ENCODE assay signal across 29 cellular contexts in genomic region chr6:13113956-13114593, GRCh38.
DNase-seq lines count a peak whose midpoint lies in the region; ATAC-seq and TF ChIP-seq lines count a peak whose summit lies in the region.
"Had no signal": no experiment of that assay in that cellular context is flagged by ENCODE, and none has a peak within 500 bp of the region (broad histone marks: within the 10 kb centered on the region; RNA-seq: fewer than 3 reads in every experiment).

No MANE protein-coding gene starts in this region.

- H3K4me3 Mint-ChIP-seq in GM23338 (no peak overlapping the region), mesothelial cell of epicardium (peak overlapping the region; percentile 3)
- H3K4me3 Mint-ChIP-seq: activated CD8-positive, alpha-beta T cell treated with anti-CD3 and anti-CD28 coated beads, Interleukin-2, amount 10 ng/mL, durations not matched to agents 7 days and 5 days; endodermal cell; memory B cell; naive thymus-derived CD4-positive, alpha-beta T cell; stimulated activated memory B cell treated with anti-CD40 and anti-IgM and Interleukin-4, amounts not matched to agents 10 μg/mL and 1 μg/mL and 100 μg/mL, for 72 hours had no signal

- peak; percentile 50 for ATAC-seq in GM23338
- no peak for ATAC-seq in GM18858 (IDR thresholded peaks at IDR 0.05; ENCODE audit: unreplicated experiment)
- ATAC-seq in GM19328 (IDR thresholded peaks at IDR 0.05; ENCODE audit: unreplicated experiment), result no peak
- ATAC-seq: activated CD8-positive, alpha-beta T cell treated with anti-CD3 and anti-CD28 coated beads, Interleukin-2, amount 10 ng/mL, durations not matched to agents 7 days and 5 days; naive thymus-derived CD4-positive, alpha-beta T cell; stimulated activated memory B cell treated with anti-CD40 and anti-IgM and Interleukin-4, amounts not matched to agents 10 μg/mL and 1 μg/mL and 100 μg/mL, for 72 hours had no signal

- H3K4me2 ChIP-seq in BLaER1, result peak overlapping the region; percentile 37
- no peak overlapping the region for H3K4me2 ChIP-seq in GM23338

- H3K4me1 Mint-ChIP-seq in GM23338, result peaks cover 26% of the 10 kb centered on the region
- H3K4me1 Mint-ChIP-seq in mesothelial cell of epicardium, result peaks cover 29% of the 10 kb centered on the region
- H3K4me1 Mint-ChIP-seq: naive thymus-derived CD4-positive, alpha-beta T cell had no signal

- no peaks in the 10 kb centered on the region for H3K36me3 ChIP-seq in BLaER1
- H3K36me3 ChIP-seq in GM23338 (ENCODE audit: insufficient read depth), result no peaks in the 10 kb centered on the region
- H3K36me3 ChIP-seq: brain microvascular endothelial cell, spleen, suprapubic skin, vagina had no signal

- H4K20me1 ChIP-seq in BLaER1, result no peaks in the 10 kb centered on the region
- H4K20me1 ChIP-seq in GM23338 (replicated peaks; ENCODE audit: insufficient read depth), result no peaks in the 10 kb centered on the region

- H3K9me3 ChIP-seq in BLaER1, result peaks cover 12% of the 10 kb centered on the region
- H3K9me3 ChIP-seq: suprapubic skin, vagina had no signal

- H3K36me3 Mint-ChIP-seq in GM23338 (ENCODE audit: low read depth) (peaks cover 8% of the 10 kb centered on the region; the same call in 2 of the 3 replicates), mesothelial cell of epicardium (no peaks in the 10 kb centered on the region)

- H3F3A ChIP-seq in GM23338 (replicated peaks; ENCODE audit: low read depth), result no peaks in the 10 kb centered on the region

- peaks cover 9% of the 10 kb centered on the region for H3K4me1 ChIP-seq in BLaER1
- peaks cover 16% of the 10 kb centered on the region for H3K4me1 ChIP-seq in GM23338 (ENCODE audit: insufficient read depth)

- H3K27me3 Mint-ChIP-seq in GM23338 (ENCODE audit: insufficient read depth, low read depth, poor library complexity), result no peaks in the 10 kb centered on the region
- H3K27me3 Mint-ChIP-seq in mesothelial cell of epicardium (ENCODE audit: low read depth), result peaks cover 20% of the 10 kb centered on the region

- no peak overlapping the region for H2AFZ ChIP-seq in GM23338

- DNase-seq in GM23338 (ENCODE audit: low spot score) (no peak), fibroblast of pulmonary artery (ENCODE audit: low read depth) (peak; percentile 4), mesothelial cell of epicardium (ENCODE audit: low spot score in 2 of 2, unreplicated experiment in 2 of 2) (no peak), NCI-H2029 treated with DMSO at 0.1 percent for 48 hours (lab: John Stamatoyannopoulos, UW) (no peak)
- no peak for DNase-seq in effector CD8-positive, alpha-beta T cell (lab: John Stamatoyannopoulos, UW)
- DNase-seq: activated CD4-positive, CD25-positive, alpha-beta regulatory T cell treated with anti-CD3 and anti-CD28 coated beads, Interleukin-2, amount 50 U/mL, for 72 hours; activated CD8-positive, alpha-beta T cell treated with anti-CD3 and anti-CD28 coated beads, Interleukin-2, amount 10 ng/mL, durations not matched to agents 7 days and 5 days; activated gamma-delta T cell; brain microvascular endothelial cell; C1 segment of cervical spinal cord; cortex of kidney; endodermal cell; HCEC 1CT; naive thymus-derived CD4-positive, alpha-beta T cell; NCI-H1092; NCI-H2029; NCI-H345; right cardiac atrium; SHP77 treated with DMSO at 0.1 percent for 48 hours; spleen; stimulated activated CD4-positive, alpha-beta T cell treated with anti-CD3 and anti-CD28 coated beads, Interleukin-2, amount 100 ng/mL, for 48 hours; T-helper 1 cell had no signal

- H3K27ac Mint-ChIP-seq in GM23338 (no peak overlapping the region), mesothelial cell of epicardium (peak overlapping the region; percentile 85)
- H3K27ac Mint-ChIP-seq: activated CD8-positive, alpha-beta T cell treated with anti-CD3 and anti-CD28 coated beads, Interleukin-2, amount 10 ng/mL, durations not matched to agents 7 days and 5 days; endodermal cell; memory B cell; naive thymus-derived CD4-positive, alpha-beta T cell; stimulated activated memory B cell treated with anti-CD40 and anti-IgM and Interleukin-4, amounts not matched to agents 10 μg/mL and 1 μg/mL and 100 μg/mL, for 72 hours had no signal

- no peaks in the 10 kb centered on the region for H3K9me2 ChIP-seq in GM23338 (ENCODE audit: insufficient read depth)

- H3K9me3 Mint-ChIP-seq in GM23338 (peaks cover 15% of the 10 kb centered on the region; the same call in 2 of the 3 replicates), mesothelial cell of epicardium (peaks cover 23% of the 10 kb centered on the region)

- H3K27ac ChIP-seq in BLaER1, result no peak overlapping the region
- H3K27ac ChIP-seq in GM23338 (ENCODE audit: low read depth), result no peak overlapping the region
- H3K27ac ChIP-seq: brain microvascular endothelial cell, spleen, suprapubic skin, vagina had no signal

- no peaks in the 10 kb centered on the region for H3K79me2 ChIP-seq in GM23338 (replicated peaks; ENCODE audit: insufficient read depth)

- no peak for TF ChIP-seq CTCF in GM23338 (conservative IDR thresholded peaks at IDR 0.05; ENCODE audit: low read depth in 2 of 2)
- TF ChIP-seq CTCF in fibroblast of pulmonary artery (IDR thresholded peaks at IDR 0.05; ENCODE audit: low read length, missing control alignments), result no peak
- no peak for TF ChIP-seq CTCF in mesothelial cell of epicardium (IDR thresholded peaks at IDR 0.05; ENCODE audit: unreplicated experiment)

- H3K27me3 ChIP-seq in BLaER1 (no peaks in the 10 kb centered on the region), GM23338 (ENCODE audit: insufficient read depth) (no peaks in the 10 kb centered on the region)
- H3K27me3 ChIP-seq: brain microvascular endothelial cell, spleen, suprapubic skin, vagina had no signal

- no peak overlapping the region for H3K9ac ChIP-seq in BLaER1

- H3K4me3 ChIP-seq in BLaER1 (no peak overlapping the region), GM23338 (no peak overlapping the region), fibroblast of pulmonary artery (replicated peaks; ENCODE audit: low read depth, low read length) (no peak overlapping the region)
- H3K4me3 ChIP-seq: spleen, suprapubic skin, vagina had no signal

TF ChIP-seq in GM23338, 12 proteins besides CTCF, POLR2A, EP300 and RAD21 (continues in another document):
- TF ChIP-seq CREB1 (CRISPR knock-in tag; IDR thresholded peaks at IDR 0.05; ENCODE audit: low read depth) (no peak), STAT1 (IDR thresholded peaks at IDR 0.05; ENCODE audit: unreplicated experiment) (no peak), ZNF462 (CRISPR knock-in tag; IDR thresholded peaks at IDR 0.05) (no peak), EZH2phosphoT487 (IDR thresholded peaks at IDR 0.05; ENCODE audit: unreplicated experiment) (no peak), JUNB (IDR thresholded peaks at IDR 0.05; ENCODE audit: unreplicated experiment) (no peak), NANOG (IDR thresholded peaks at IDR 0.05; ENCODE audit: borderline replicate concordance) (no peak)
